Comparison of ENCODE assay signal across 1 cellular context in genomic region chr17:82037113-82037888, GRCh38.
TF ChIP-seq lines count a peak whose summit lies in the region.

DCXR (minus strand) TSS chr17:82037697; CDS start chr17:82037682, 15 bp downstream.

TF ChIP-seq in K562, 482 proteins besides CTCF, POLR2A, EP300 and RAD21 (continued from another document and continues in another):
- peak; percentile 80 for TF ChIP-seq MGA (IDR thresholded peaks at IDR 0.05)
- peak; percentile 51 to 83 for TF ChIP-seq E2F6 (IDR thresholded peaks at IDR 0.05; ENCODE audit: borderline replicate concordance in 1 of 2, extremely low read depth in 1 of 2, insufficient read depth in 1 of 2, insufficient read length in 1 of 2, low read depth in 1 of 2, low read length in 1 of 2, poor library complexity in 1 of 2, severe bottlenecking in 1 of 2)
- peak; percentile 88; the same call in 1 of the 2 replicates for TF ChIP-seq PHF8 (IDR thresholded peaks at IDR 0.05; ENCODE audit: borderline replicate concordance, low read length)
- TF ChIP-seq ASH1L (IDR thresholded peaks at IDR 0.05; ENCODE audit: borderline replicate concordance, low read depth, partially characterized antibody): no peak
- peak; percentile 67; the same call in 1 of the 2 replicates for TF ChIP-seq ZNF282 (CRISPR knock-in tag; IDR thresholded peaks at IDR 0.05)
- TF ChIP-seq, protein P1, sequence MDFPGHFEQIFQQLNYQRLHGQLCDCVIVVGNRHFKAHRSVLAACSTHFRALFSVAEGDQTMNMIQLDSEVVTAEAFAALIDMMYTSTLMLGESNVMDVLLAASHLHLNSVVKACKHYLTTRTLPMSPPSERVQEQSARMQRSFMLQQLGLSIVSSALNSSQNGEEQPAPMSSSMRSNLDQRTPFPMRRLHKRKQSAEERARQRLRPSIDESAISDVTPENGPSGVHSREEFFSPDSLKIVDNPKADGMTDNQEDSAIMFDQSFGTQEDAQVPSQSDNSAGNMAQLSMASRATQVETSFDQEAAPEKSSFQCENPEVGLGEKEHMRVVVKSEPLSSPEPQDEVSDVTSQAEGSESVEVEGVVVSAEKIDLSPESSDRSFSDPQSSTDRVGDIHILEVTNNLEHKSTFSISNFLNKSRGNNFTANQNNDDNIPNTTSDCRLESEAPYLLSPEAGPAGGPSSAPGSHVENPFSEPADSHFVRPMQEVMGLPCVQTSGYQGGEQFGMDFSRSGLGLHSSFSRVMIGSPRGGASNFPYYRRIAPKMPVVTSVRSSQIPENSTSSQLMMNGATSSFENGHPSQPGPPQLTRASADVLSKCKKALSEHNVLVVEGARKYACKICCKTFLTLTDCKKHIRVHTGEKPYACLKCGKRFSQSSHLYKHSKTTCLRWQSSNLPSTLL (IDR thresholded peaks at IDR 0.05): no peak
- no peak for TF ChIP-seq ZNF696 (CRISPR knock-in tag; conservative IDR thresholded peaks at IDR 0.05)
- peak; percentile 97 for TF ChIP-seq ZFX (CRISPR knock-in tag; IDR thresholded peaks at IDR 0.05)
- TF ChIP-seq ZNF586 (CRISPR knock-in tag; conservative IDR thresholded peaks at IDR 0.05): no peak
- TF ChIP-seq U2AF1 (optimal IDR thresholded peaks at IDR 0.05; ENCODE audit: low read depth, low read length): peak; percentile 99
- TF ChIP-seq POLR3A (IDR thresholded peaks at IDR 0.05; ENCODE audit: borderline replicate concordance, extremely low read depth, insufficient read depth, insufficient read length): no peak
- TF ChIP-seq NR2C1 (IDR thresholded peaks at IDR 0.05): no peak
- TF ChIP-seq NR2C1 (tag; IDR thresholded peaks at IDR 0.05): no peak
- TF ChIP-seq HLTF (IDR thresholded peaks at IDR 0.05): peak; percentile 86; the same call in 1 of the 2 replicates
- TF ChIP-seq GABPB1 (CRISPR knock-in tag; IDR thresholded peaks at IDR 0.05): peak; percentile 85
- peak; percentile 60 for TF ChIP-seq CHD1 (IDR thresholded peaks at IDR 0.05; ENCODE audit: low read length)
- peak; percentile 99 for TF ChIP-seq SUPT5H (IDR thresholded peaks at IDR 0.05)
- 0 out of 2 replicates have a peak, but pooled peaks have one; percentile 30 for TF ChIP-seq ELF4 (CRISPR knock-in tag; IDR thresholded peaks at IDR 0.05)
- TF ChIP-seq, protein P2, sequence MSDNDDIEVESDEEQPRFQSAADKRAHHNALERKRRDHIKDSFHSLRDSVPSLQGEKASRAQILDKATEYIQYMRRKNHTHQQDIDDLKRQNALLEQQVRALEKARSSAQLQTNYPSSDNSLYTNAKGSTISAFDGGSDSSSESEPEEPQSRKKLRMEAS (CRISPR knock-in tag; IDR thresholded peaks at IDR 0.05): peak; percentile 97
- peak; percentile 97 for TF ChIP-seq POLR2B (IDR thresholded peaks at IDR 0.05; ENCODE audit: low read depth, partially characterized antibody)
- peak; percentile 87 for TF ChIP-seq RB1 (IDR thresholded peaks at IDR 0.05; ENCODE audit: low read depth)
- peak; percentile 84 for TF ChIP-seq HNRNPLL (IDR thresholded peaks at IDR 0.05; ENCODE audit: low read depth, low read length, poor library complexity, severe bottlenecking)
- no peak for TF ChIP-seq SRSF9 (IDR thresholded peaks at IDR 0.05; ENCODE audit: borderline replicate concordance, low read depth, low read length)
- TF ChIP-seq NFIC (IDR thresholded peaks at IDR 0.05): peak; percentile 55
- TF ChIP-seq PHF20 (IDR thresholded peaks at IDR 0.05; ENCODE audit: partially characterized antibody): peak; percentile 75
- TF ChIP-seq ZKSCAN1 (IDR thresholded peaks at IDR 0.05; ENCODE audit: low read depth, low read length): 0 out of 2 replicates have a peak, but pooled peaks have one; percentile 17
- peak; percentile 12; the same call in 1 of the 2 replicates for TF ChIP-seq NR1H2 (CRISPR knock-in tag; IDR thresholded peaks at IDR 0.05)
- peak; percentile 58 for TF ChIP-seq SMC3 (conservative IDR thresholded peaks at IDR 0.05; ENCODE audit: insufficient read depth, low read depth, low read length)
- TF ChIP-seq SRSF3 (IDR thresholded peaks at IDR 0.05; ENCODE audit: insufficient read depth, low read length): no peak
- TF ChIP-seq, protein P3, sequence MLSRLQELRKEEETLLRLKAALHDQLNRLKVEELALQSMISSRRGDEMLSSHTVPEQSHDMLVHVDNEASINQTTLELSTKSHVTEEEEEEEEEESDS (CRISPR knock-in tag; IDR thresholded peaks at IDR 0.05): no peak
- TF ChIP-seq TAF1 (IDR thresholded peaks at IDR 0.05; ENCODE audit: control insufficient read depth, extremely low read depth, insufficient read depth, low read length, severe bottlenecking): peak; percentile 54
- peak; percentile 96 for TF ChIP-seq POLR2AphosphoS5 (IDR thresholded peaks at IDR 0.05; ENCODE audit: control insufficient read depth, insufficient read depth, low read depth, low read length)
- peak in 1 of 2 experiments; percentile 66; a peak in 1 of 4 replicates for TF ChIP-seq SRF (CRISPR knock-in tag; IDR thresholded peaks at IDR 0.05)
- peak; percentile 85 for TF ChIP-seq CCNT2 (IDR thresholded peaks at IDR 0.05; ENCODE audit: borderline replicate concordance, extremely low read depth, insufficient read length, low read depth, low read length)
- TF ChIP-seq HNRNPL (IDR thresholded peaks at IDR 0.05; ENCODE audit: low read depth, low read length): peak; percentile 87
- peak; percentile 76 for TF ChIP-seq ZBTB7A (IDR thresholded peaks at IDR 0.05; ENCODE audit: borderline replicate concordance, control insufficient read depth, low read depth, low read length)
- TF ChIP-seq MYNN (IDR thresholded peaks at IDR 0.05): no peak; the same call in 1 of the 2 replicates
- TF ChIP-seq MYNN (CRISPR knock-in tag; IDR thresholded peaks at IDR 0.05): no peak
- peak; percentile 90; the same call in 1 of the 2 replicates for TF ChIP-seq ERF (CRISPR knock-in tag; IDR thresholded peaks at IDR 0.05)
- no peak for TF ChIP-seq CLOCK (CRISPR knock-in tag; IDR thresholded peaks at IDR 0.05; ENCODE audit: borderline replicate concordance)
- 0 out of 2 replicates have a peak, but pooled peaks have one; percentile 9 for TF ChIP-seq CHCHD3 (CRISPR knock-in tag; IDR thresholded peaks at IDR 0.05)
- TF ChIP-seq PTRF (tag; IDR thresholded peaks at IDR 0.05): no peak
- TF ChIP-seq CTCFL (IDR thresholded peaks at IDR 0.05; ENCODE audit: borderline replicate concordance, insufficient read depth, low read depth, low read length, poor library complexity, severe bottlenecking): peak; percentile 72
- peak; percentile 5 for TF ChIP-seq JUND (IDR thresholded peaks at IDR 0.05; ENCODE audit: borderline replicate concordance, low read depth, low read length)
- TF ChIP-seq JUND (tag; IDR thresholded peaks at IDR 0.05; ENCODE audit: borderline replicate concordance, low read depth, low read length): no peak; the same call in 2 of the 3 replicates
- no peak for TF ChIP-seq MCM7 (IDR thresholded peaks at IDR 0.05)
- TF ChIP-seq NUFIP1 (IDR thresholded peaks at IDR 0.05; ENCODE audit: partially characterized antibody): peak; percentile 31
- TF ChIP-seq ZNF695 (CRISPR knock-in tag; IDR thresholded peaks at IDR 0.05): no peak
- TF ChIP-seq SRSF7 (optimal IDR thresholded peaks at IDR 0.05; ENCODE audit: low read depth, low read length): no peak
